Comparison of ENCODE assay signal across 19 cellular contexts in genomic region chr9:117714282-117714681, GRCh38. TPM values are rescaled to one million over a fixed set of nuclear protein-coding genes. Genes with fewer than 3 reads are reported as not detected.
DNase-seq lines count a peak whose midpoint lies in the region; ATAC-seq, FAIRE-seq and TF ChIP-seq lines count a peak whose summit lies in the region.
"Had no signal": no experiment of that assay in that cellular context is flagged by ENCODE, and none has a peak within 500 bp of the region (broad histone marks: within the 10 kb centered on the region; RNA-seq: fewer than 3 reads in every experiment).

No MANE protein-coding gene starts in this region.

- H3K79me1 ChIP-seq in mesenchymal stem cell (replicated peaks; ENCODE audit: low read length, poor library complexity, severe bottlenecking), result peaks cover 18% of the 10 kb centered on the region

- CTCF ChIA-PET in activated CD8-positive, alpha-beta T cell treated with anti-CD3 and anti-CD28 coated beads, Interleukin-2, amount 10 ng/mL, durations not matched to agents 7 days and 5 days (lab: Charles Lee), result no interaction called here
- CTCF ChIA-PET in activated CD8-positive, alpha-beta T cell treated with anti-CD3 and anti-CD28 coated beads for 36 hours (lab: Charles Lee), result no interaction called here
- CTCF ChIA-PET in GM12878 (lab: Yijun Ruan, JAX), result interaction anchor here (1.1 kb wide), 1 partner anchor 113 kb away, joined by 3 read pairs; no protein-coding TSS in a partner anchor

- FAIRE-seq in GM12878 (lab: Jason Lieb, UNC), result no peak

- SMC1A ChIA-PET in GM12878 (lab: Charles Lee; ENCODE audit: uncharacterized antibody, unreplicated experiment), result interaction anchor here (1.3 kb wide), 1 partner anchor 11 kb away, joined by 5 read pairs; no protein-coding TSS in a partner anchor

- H3K36me3 Mint-ChIP-seq in activated CD8-positive, alpha-beta T cell treated with anti-CD3 and anti-CD28 coated beads, Interleukin-2, amount 10 ng/mL, durations not matched to agents 7 days and 5 days (ENCODE audit: low read depth), result peaks cover 6% of the 10 kb centered on the region
- no peaks in the 10 kb centered on the region for H3K36me3 Mint-ChIP-seq in activated CD8-positive, alpha-beta T cell treated with anti-CD3 and anti-CD28 coated beads for 36 hours (ENCODE audit: low read depth)
- H3K36me3 Mint-ChIP-seq in activated T-cell treated with anti-CD3 and anti-CD28 coated beads, Interleukin-2, amount 50 U/mL, for 4 hours (ENCODE audit: insufficient read depth), result no peaks in the 10 kb centered on the region

- in situ Hi-C loops in GM12878 (cut with MboI), result no loop called here

- H3K4me1 ChIP-seq in GM12878 (ENCODE audit: control insufficient read depth, insufficient read depth, low read length), result peaks cover 7% of the 10 kb centered on the region; the same call in 1 of the 2 replicates
- H3K4me1 ChIP-seq in mesenchymal stem cell (ENCODE audit: control insufficient read depth, insufficient read depth, low read depth, low read length), result peaks cover 3% of the 10 kb centered on the region
- no peaks in the 10 kb centered on the region for H3K4me1 ChIP-seq in stomach
- H3K4me1 ChIP-seq: prostate gland had no signal

- H3K23ac ChIP-seq in mesenchymal stem cell (ENCODE audit: low read length in 2 of 2), result no peak overlapping the region

- H3K9me3 ChIP-seq in GM12878 (replicated peaks; ENCODE audit: control insufficient read depth, insufficient read depth, low read length) (no peaks in the 10 kb centered on the region), mesenchymal stem cell (ENCODE audit: control insufficient read depth, low read length) (no peaks in the 10 kb centered on the region), stomach (no peaks in the 10 kb centered on the region)
- H3K9me3 ChIP-seq: prostate gland, tibial artery had no signal

- no TSS peak for BruUV-seq in GM12878 (replicated peaks; lab: Mats Ljungman, UMichigan)

- no peak overlapping the region for H3K27ac Mint-ChIP-seq in activated CD8-positive, alpha-beta T cell treated with anti-CD3 and anti-CD28 coated beads, Interleukin-2, amount 10 ng/mL, durations not matched to agents 7 days and 5 days
- H3K27ac Mint-ChIP-seq in activated CD8-positive, alpha-beta T cell treated with anti-CD3 and anti-CD28 coated beads for 36 hours, result no peak overlapping the region
- H3K27ac Mint-ChIP-seq: activated B cell treated with CpG ODN at 0.5 μM for 24 hours; activated T-cell treated with anti-CD3 and anti-CD28 coated beads, Interleukin-2, amount 50 U/mL, for 24 hours had no signal

- TF ChIP-seq RAD21 in GM12878 (IDR thresholded peaks at IDR 0.05; ENCODE audit: insufficient read depth, low read depth, low read length), result no peak

- H3K14ac ChIP-seq in mesenchymal stem cell (ENCODE audit: low read length in 2 of 2), result no peak overlapping the region

- H3K27ac ChIP-seq in GM12878 (ENCODE audit: control insufficient read depth, insufficient read depth), result no peak overlapping the region
- no peak overlapping the region for H3K27ac ChIP-seq in mesenchymal stem cell (ENCODE audit: low read length, poor library complexity, severe bottlenecking)
- no peak overlapping the region for H3K27ac ChIP-seq in stomach
- H3K27ac ChIP-seq: prostate gland, tibial artery had no signal

- H2BK5ac ChIP-seq in mesenchymal stem cell (ENCODE audit: low read depth, low read length, poor library complexity, severe bottlenecking), result no peak overlapping the region

- TF ChIP-seq CTCF in activated CD8-positive, alpha-beta T cell treated with anti-CD3 and anti-CD28 coated beads for 36 hours (IDR thresholded peaks at IDR 0.05), result no peak
- TF ChIP-seq CTCF in GM20000 (IDR thresholded peaks at IDR 0.05; ENCODE audit: extremely low read depth, missing control alignments) (peak; percentile 27), GM12878 (IDR thresholded peaks at IDR 0.05 in 2 of 3, conservative IDR thresholded peaks at IDR 0.05 in 1 of 3; ENCODE audit: control insufficient read depth in 2 of 3, extremely low read depth in 1 of 3, insufficient read depth in 1 of 3, low read depth in 3 of 3, low read length in 3 of 3) (peak in 2 of 3 experiments; percentile 11 to 15; a peak in 1 of 6 replicates), stomach (IDR thresholded peaks at IDR 0.05) (no peak)

- H3K4me1 Mint-ChIP-seq in activated CD8-positive, alpha-beta T cell treated with anti-CD3 and anti-CD28 coated beads, Interleukin-2, amount 10 ng/mL, durations not matched to agents 7 days and 5 days (ENCODE audit: low read depth), result peaks cover 33% of the 10 kb centered on the region
- no peaks in the 10 kb centered on the region for H3K4me1 Mint-ChIP-seq in activated CD8-positive, alpha-beta T cell treated with anti-CD3 and anti-CD28 coated beads for 36 hours (ENCODE audit: low read depth)
- H3K4me1 Mint-ChIP-seq in activated T-cell treated with anti-CD3 and anti-CD28 coated beads, Interleukin-2, amount 50 U/mL, for 4 hours (ENCODE audit: low read depth), result peaks cover 4% of the 10 kb centered on the region

- no peak overlapping the region for H2AK5ac ChIP-seq in mesenchymal stem cell (ENCODE audit: low read length, severe bottlenecking)

- intact Hi-C loops in activated CD8-positive, alpha-beta T cell treated with anti-CD3 and anti-CD28 coated beads for 36 hours (cut with micrococcal nuclease), result no loop called here
- intact Hi-C loops in GM12878 (cut with micrococcal nuclease; ENCODE audit: unreplicated experiment), result no loop called here
- intact Hi-C loops in stomach (cut with DNase I; ENCODE audit: low total_unique reads), result no loop called here

- 15% methylated on average over 6 of the region's 6 CpGs for WGBS in GM12878 (ENCODE audit: insufficient coverage, insufficient replicate concordance, low lambda C conversion rate, missing lambda C conversion rate)
- 97% methylated on average over 6 of the region's 6 CpGs for WGBS in mesenchymal stem cell
- WGBS in stomach, 5 donors, result 74 to 85% (median 83%) methylated on average over 6 of the region's 6 CpGs

- H3K9ac ChIP-seq in GM12878 (ENCODE audit: control insufficient read depth, insufficient read depth, low read length) (no peak overlapping the region), mesenchymal stem cell (ENCODE audit: low read length) (no peak overlapping the region)

- H3K4me3 ChIP-seq in GM12878, result no peak overlapping the region
- H3K4me3 ChIP-seq in mesenchymal stem cell (ENCODE audit: insufficient read depth in 1 of 2, low read depth in 1 of 2, low read length in 2 of 2), result no peak overlapping the region
- no peak overlapping the region for H3K4me3 ChIP-seq in stomach
- H3K4me3 ChIP-seq: prostate gland, tibial artery had no signal

- no peak overlapping the region for H2BK15ac ChIP-seq in mesenchymal stem cell (ENCODE audit: low read depth, poor library complexity, severe bottlenecking)

- no peaks in the 10 kb centered on the region for H3K9me3 Mint-ChIP-seq in activated CD8-positive, alpha-beta T cell treated with anti-CD3 and anti-CD28 coated beads, Interleukin-2, amount 10 ng/mL, durations not matched to agents 7 days and 5 days (ENCODE audit: insufficient read depth)
- no peaks in the 10 kb centered on the region for H3K9me3 Mint-ChIP-seq in activated CD8-positive, alpha-beta T cell treated with anti-CD3 and anti-CD28 coated beads for 36 hours
- H3K9me3 Mint-ChIP-seq in activated T-cell treated with anti-CD3 and anti-CD28 coated beads, Interleukin-2, amount 50 U/mL, for 4 hours, result no peaks in the 10 kb centered on the region
- H3K9me3 Mint-ChIP-seq: activated B cell treated with CpG ODN at 0.5 μM for 24 hours had no signal

- H2AFZ ChIP-seq in GM12878 (ENCODE audit: control insufficient read depth, low read depth, low read length) (no peak overlapping the region), mesenchymal stem cell (ENCODE audit: low read depth, low read length) (no peak overlapping the region)

- H4K8ac ChIP-seq in mesenchymal stem cell (ENCODE audit: low read length), result no peak overlapping the region

- TF ChIP-seq POLR2A in GM12878 (IDR thresholded peaks at IDR 0.05; ENCODE audit: low read depth, low read length), result no peak
- no peak for TF ChIP-seq POLR2A in stomach (IDR thresholded peaks at IDR 0.05)

- no peak for ATAC-seq in activated CD8-positive, alpha-beta T cell treated with anti-CD3 and anti-CD28 coated beads, Interleukin-2, amount 10 ng/mL, durations not matched to agents 7 days and 5 days
- ATAC-seq in activated CD8-positive, alpha-beta T cell treated with anti-CD3 and anti-CD28 coated beads for 36 hours, result no peak
- no peak for ATAC-seq in GM12878
- ATAC-seq in activated T-cell treated with anti-CD3 and anti-CD28 coated beads, Interleukin-2, amount 50 U/mL, for 4 hours, result no peak
- ATAC-seq: esophagus mucosa, left cardiac atrium, PC-3 had no signal

- POLR2A ChIA-PET in activated CD8-positive, alpha-beta T cell treated with anti-CD3 and anti-CD28 coated beads, Interleukin-2, amount 10 ng/mL, durations not matched to agents 7 days and 5 days (lab: Charles Lee), result no interaction called here
- POLR2A ChIA-PET in activated CD8-positive, alpha-beta T cell treated with anti-CD3 and anti-CD28 coated beads for 36 hours (lab: Charles Lee), result no interaction called here
- POLR2A ChIA-PET in GM12878 (lab: Charles Lee), result no interaction called here

- no peak overlapping the region for H4K91ac ChIP-seq in mesenchymal stem cell (ENCODE audit: low read length)

- no peak overlapping the region for H3K4ac ChIP-seq in mesenchymal stem cell (ENCODE audit: low read depth in 1 of 2, low read length in 2 of 2)

- H3K36me3 ChIP-seq in GM12878 (ENCODE audit: control insufficient read depth in 2 of 2, insufficient read depth in 2 of 2, low read length in 1 of 2), result no peaks in the 10 kb centered on the region
- peaks cover 5 to 51% of the 10 kb centered on the region in 2 experiments for H3K36me3 ChIP-seq in mesenchymal stem cell (ENCODE audit: control insufficient read depth in 1 of 2, insufficient read depth in 2 of 2, low read depth in 1 of 2, low read length in 2 of 2)
- H3K36me3 ChIP-seq in stomach, result peaks cover 0 to 15% (median 7%) of the 10 kb centered on the region in 4 donors
- H3K36me3 ChIP-seq: prostate gland had no signal

- peak overlapping the region; percentile 30 for H2BK120ac ChIP-seq in mesenchymal stem cell (ENCODE audit: low read depth, low read length)

- H2BK12ac ChIP-seq in mesenchymal stem cell (ENCODE audit: low read length in 2 of 2), result no peak overlapping the region

- H3K27me3 Mint-ChIP-seq in activated CD8-positive, alpha-beta T cell treated with anti-CD3 and anti-CD28 coated beads, Interleukin-2, amount 10 ng/mL, durations not matched to agents 7 days and 5 days (ENCODE audit: low read depth), result peaks cover 23% of the 10 kb centered on the region
- peaks cover under 1% of the 10 kb centered on the region for H3K27me3 Mint-ChIP-seq in activated CD8-positive, alpha-beta T cell treated with anti-CD3 and anti-CD28 coated beads for 36 hours
- peaks cover 6% of the 10 kb centered on the region for H3K27me3 Mint-ChIP-seq in activated T-cell treated with anti-CD3 and anti-CD28 coated beads, Interleukin-2, amount 50 U/mL, for 4 hours (ENCODE audit: low read depth)
- H3K27me3 Mint-ChIP-seq: activated B cell treated with CpG ODN at 0.5 μM for 24 hours had no signal

- H3K27me3 ChIP-seq in GM12878 (replicated peaks in 1 of 2; ENCODE audit: control insufficient read depth in 2 of 2, insufficient read depth in 2 of 2, low read length in 1 of 2) (no peaks in the 10 kb centered on the region; a peak in 1 of 4 replicates), mesenchymal stem cell (ENCODE audit: control insufficient read depth in 1 of 2, insufficient read depth in 1 of 2, low read length in 2 of 2) (no peaks in the 10 kb centered on the region), stomach (no peaks in the 10 kb centered on the region)
- H3K27me3 ChIP-seq: tibial artery had no signal

- DNase-seq in activated CD8-positive, alpha-beta T cell treated with anti-CD3 and anti-CD28 coated beads, Interleukin-2, amount 10 ng/mL, durations not matched to agents 7 days and 5 days, result peak; percentile 29
- DNase-seq in activated CD8-positive, alpha-beta T cell treated with anti-CD3 and anti-CD28 coated beads for 36 hours, result no peak
- no peak for DNase-seq in GM20000 (ENCODE audit: low spot score)
- no peak for DNase-seq in GM12878 (ENCODE audit: low read depth, low spot score)
- no peak for DNase-seq in mesenchymal stem cell
- DNase-seq in activated T-cell treated with anti-CD3 and anti-CD28 coated beads, Interleukin-2, amount 50 U/mL, for 4 hours, result no peak
- DNase-seq in ecto neural progenitor cell (ENCODE audit: low spot score), result no peak
- no peak for DNase-seq in stomach
- DNase-seq: activated B cell treated with CpG ODN at 0.5 μM for 24 hours; activated T-cell treated with anti-CD3 and anti-CD28 coated beads, Interleukin-2, amount 50 U/mL, for 24 hours; AML-193; amygdala; DND-41; left cardiac atrium; NCI-H2107; PC-3; tibial artery had no signal

- no peaks in the 10 kb centered on the region for H3K79me2 ChIP-seq in GM12878 (ENCODE audit: control insufficient read depth, insufficient read depth, low read length)

- no peak overlapping the region for H3K18ac ChIP-seq in mesenchymal stem cell (ENCODE audit: low read depth in 1 of 2, low read length in 2 of 2)

- TF ChIP-seq EP300 in GM12878 (IDR thresholded peaks at IDR 0.05; ENCODE audit: borderline replicate concordance in 1 of 2, control insufficient read depth in 1 of 2, low read depth in 2 of 2, low read length in 2 of 2), result no peak
- TF ChIP-seq EP300 in stomach (IDR thresholded peaks at IDR 0.05), result no peak

- H3K4me3 Mint-ChIP-seq in activated CD8-positive, alpha-beta T cell treated with anti-CD3 and anti-CD28 coated beads, Interleukin-2, amount 10 ng/mL, durations not matched to agents 7 days and 5 days, result no peak overlapping the region
- H3K4me3 Mint-ChIP-seq in activated CD8-positive, alpha-beta T cell treated with anti-CD3 and anti-CD28 coated beads for 36 hours, result no peak overlapping the region
- no peak overlapping the region for H3K4me3 Mint-ChIP-seq in activated T-cell treated with anti-CD3 and anti-CD28 coated beads, Interleukin-2, amount 50 U/mL, for 4 hours
- H3K4me3 Mint-ChIP-seq: activated B cell treated with CpG ODN at 0.5 μM for 24 hours; activated T-cell treated with anti-CD3 and anti-CD28 coated beads, Interleukin-2, amount 50 U/mL, for 24 hours had no signal

- H4K20me1 ChIP-seq in GM12878 (ENCODE audit: control insufficient read depth, insufficient read depth), result no peaks in the 10 kb centered on the region

- H3K4me2 ChIP-seq in GM12878 (ENCODE audit: control insufficient read depth, insufficient read depth) (no peak overlapping the region), mesenchymal stem cell (ENCODE audit: low read length, poor library complexity, severe bottlenecking) (peak overlapping the region; percentile 27)

- RAD21 ChIA-PET in GM12878 (lab: Charles Lee; ENCODE audit: unreplicated experiment), result no interaction called here

RNA-seq across cellular contexts. Expression of gene TLR4, which starts 10.1 kb away (rescaled TPM):
- total RNA-seq in activated CD8-positive, alpha-beta T cell treated with anti-CD3 and anti-CD28 coated beads, Interleukin-2, amount 10 ng/mL, durations not matched to agents 7 days and 5 days, result under 1 TPM; 0.08 to 0.16 TPM
- total RNA-seq in activated CD8-positive, alpha-beta T cell treated with anti-CD3 and anti-CD28 coated beads for 36 hours, result not detected
- 0.19 and 0.24 TPM in 2 replicates for total RNA-seq in GM12878 (2013; cell fraction: nucleolus; rRNA removed)
- total RNA-seq in GM12878 (2014; rRNA removed) (0.17 and 0.49 TPM in 2 replicates), GM12878 (2014; rRNA removed; fragmentation: Illumina TruSeq; extraction: Trizol) (0.36 and 0.41 TPM in 2 replicates), GM12878 (2021) (0.13 and 0.23 TPM in 2 replicates), stomach (10 to 100 TPM in 2 of 5 donors, 1 to 10 TPM in 2, under 1 TPM in 1; 0.29 to 24.8 (median 9.9) TPM)
- not detected for polyA plus RNA-seq in GM12878 (2011; ENCODE audit: low read depth)
- polyA plus RNA-seq in GM12878 (2011; rRNA removed) (0.50 and 0.59 TPM in 2 replicates), GM12878 (2014; fragmentation: Illumina TruSeq; extraction: Trizol) (0.29 and 0.32 TPM in 2 replicates), GM12878 (2014; fragmentation: Nextera tagmentation; extraction: Ambion mirVana) (under 1 TPM; 0.03 to 0.07 TPM), GM12878 (2014; rRNA removed) (0.15 and 0.20 TPM in 2 replicates), GM12878 (2016; fragmentation: Nextera tagmentation; extraction: Ambion mirVana) (under 1 TPM; 0.09 to 0.14 TPM), stomach (1 to 10 TPM in 2 of 3 donors, under 1 TPM in 1; 0.85 to 3.2 (median 3.1) TPM)
- polyA plus RNA-seq in GM12878 (2011; cell fraction: cytosol; rRNA removed), result 0.21 and 0.33 TPM in 2 replicates
- 0.22 and 0.50 TPM in 2 replicates for polyA plus RNA-seq in GM12878 (2011; cell fraction: nucleus; rRNA removed)
- 0.03 TPM in 1 of 2 replicates, not detected in the other for polyA plus RNA-seq in GM12878 (2012)
- 1.1 and 1.8 TPM in 2 replicates for polyA minus RNA-seq in GM12878 (2011; rRNA and poly(A)+ RNA removed)
- 0.27 and 1.1 TPM in 2 replicates for polyA minus RNA-seq in GM12878 (2011; cell fraction: cytosol; rRNA and poly(A)+ RNA removed)
- 0.73 and 2.2 TPM in 2 replicates for polyA minus RNA-seq in GM12878 (2011; cell fraction: nucleus; rRNA and poly(A)+ RNA removed)
- 16.9 TPM for polyA plus RNA-seq in mesenchymal stem cell (2013, experiment 1 of 2)
- 16.9 TPM for polyA plus RNA-seq in mesenchymal stem cell (2013, experiment 2 of 2)
- under 1 TPM in 2 of 3 donors, not detected in 1; 0.05 to 0.08 TPM for total RNA-seq in activated T-cell treated with anti-CD3 and anti-CD28 coated beads, Interleukin-2, amount 50 U/mL, for 4 hours
- total RNA-seq: PC-3 had no signal

Comparison
In these comparisons a context has a peak if more than half of its experiments do, and no peak if none do; other contexts are left out.
1. CTCF ChIP-seq: peak in GM20000 (single experiment) and GM12878 (2 of 3); none in activated CD8-positive, alpha-beta T cell treated with anti-CD3 and anti-CD28 coated beads for 36 hours (single experiment) and stomach (0 of 7).